Comparison of ENCODE assay signal across 26 cellular contexts in the genomic region with DNA sequence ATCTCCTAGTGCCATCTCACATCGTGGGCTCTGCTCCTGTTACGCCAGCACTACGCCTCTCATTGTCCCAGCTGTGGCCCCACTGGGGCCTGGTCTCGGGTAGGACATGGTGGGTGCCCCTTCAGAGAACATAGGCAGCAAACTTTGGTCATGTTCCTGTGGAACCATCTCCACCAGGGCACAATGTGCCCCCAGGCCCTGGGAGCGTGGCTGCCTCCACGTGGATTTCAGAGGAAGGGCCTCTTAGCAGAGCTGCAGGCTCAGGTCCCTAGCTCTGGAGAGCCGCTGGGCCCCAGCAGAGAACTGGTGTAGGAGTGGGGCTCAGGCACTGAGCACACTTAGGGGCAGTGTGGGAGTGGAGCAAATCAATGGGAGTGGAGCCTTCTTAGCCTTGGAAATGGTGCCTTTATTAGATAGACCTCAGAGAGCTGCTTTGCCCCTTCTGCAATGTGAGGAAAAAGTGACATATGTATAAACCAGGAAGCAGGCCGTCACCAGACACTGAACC.
"Had no signal": no experiment of that assay in that cellular context is flagged by ENCODE, and none has a peak within 500 bp of the region (broad histone marks: within the 10 kb centered on the region; RNA-seq: fewer than 3 reads in every experiment).

No MANE protein-coding gene starts in this region.

- H3K4me2 ChIP-seq: neural progenitor cell had no signal

- H2AFZ ChIP-seq: neural progenitor cell had no signal

- H3K36me3 ChIP-seq: left lung, neural progenitor cell, ovary, sigmoid colon, spleen, tibial nerve, uterus had no signal

- H3K9ac ChIP-seq: neural progenitor cell had no signal

- H3K4me1 ChIP-seq: left lung, neural progenitor cell, spleen, tibial nerve, uterus had no signal

- H3K9me3 Mint-ChIP-seq: nephron progenitor cell; neural progenitor cell; stimulated activated naive CD8-positive, alpha-beta T cell treated with anti-CD3 and anti-CD28 coated beads, Interleukin-15, amount 100 ng/mL, for 72 hours; type B pancreatic cell had no signal

- H3K27ac ChIP-seq: left lung, neural progenitor cell, ovary, sigmoid colon, spleen, tibial nerve, uterus had no signal

- H3K27ac Mint-ChIP-seq: immature natural killer cell; mesothelial cell of epicardium; naive B cell; natural killer cell; nephron progenitor cell; neural progenitor cell; progenitor cell of endocrine pancreas; stimulated activated effector memory CD8-positive, alpha-beta T cell treated with anti-CD3 and anti-CD28 coated beads, Interleukin-12 subunit alpha, Interleukin-12 subunit beta, amount 100 ng/mL, for 72 hours; stimulated activated naive CD8-positive, alpha-beta T cell treated with anti-CD3 and anti-CD28 coated beads, Interleukin-15, amount 100 ng/mL, for 72 hours; type B pancreatic cell had no signal

- H3K4me1 Mint-ChIP-seq: immature natural killer cell; mesothelial cell of epicardium; naive B cell; natural killer cell; nephron progenitor cell; stimulated activated effector memory CD8-positive, alpha-beta T cell treated with anti-CD3 and anti-CD28 coated beads, Interleukin-12 subunit alpha, Interleukin-12 subunit beta, amount 100 ng/mL, for 72 hours; stimulated activated naive CD8-positive, alpha-beta T cell treated with anti-CD3 and anti-CD28 coated beads, Interleukin-15, amount 100 ng/mL, for 72 hours had no signal

- H3K36me3 Mint-ChIP-seq: immature natural killer cell; naive B cell; natural killer cell; neural progenitor cell; stimulated activated effector memory CD8-positive, alpha-beta T cell treated with anti-CD3 and anti-CD28 coated beads, Interleukin-12 subunit alpha, Interleukin-12 subunit beta, amount 100 ng/mL, for 72 hours; type B pancreatic cell had no signal

- H3K4me3 ChIP-seq: left lung, lung, neural progenitor cell, ovary, sigmoid colon, spleen, tibial nerve, uterus had no signal

- H3K9me3 ChIP-seq: ovary, tibial nerve, uterus had no signal

- DNase-seq: hypothalamus; immature natural killer cell; kidney; left colon; mesendoderm; naive B cell; natural killer cell; nephron progenitor cell; ovary; sigmoid colon; small intestine; spleen; stimulated activated CD4-positive, alpha-beta T cell treated with anti-CD3 and anti-CD28 coated beads, Interleukin-4, amount 100 ng/mL, for 24 hours; stimulated activated naive CD4-positive, alpha-beta T cell treated with Interleukin-2 at 50 U/mL for 16 hours; stimulated activated naive CD8-positive, alpha-beta T cell treated with anti-CD3 and anti-CD28 coated beads, Interleukin-15, amount 100 ng/mL, for 72 hours; substantia nigra; uterus had no signal

- H3K27me3 ChIP-seq: left lung, neural progenitor cell, ovary, sigmoid colon, spleen, tibial nerve, uterus had no signal

- ATAC-seq: left colon; left lung; natural killer cell; right cardiac atrium; stimulated activated effector memory CD8-positive, alpha-beta T cell treated with anti-CD3 and anti-CD28 coated beads, Interleukin-12 subunit alpha, Interleukin-12 subunit beta, amount 100 ng/mL, for 72 hours; stimulated activated naive CD8-positive, alpha-beta T cell treated with anti-CD3 and anti-CD28 coated beads, Interleukin-15, amount 100 ng/mL, for 72 hours had no signal

- H3K27me3 Mint-ChIP-seq: naive B cell; progenitor cell of endocrine pancreas; stimulated activated naive CD8-positive, alpha-beta T cell treated with anti-CD3 and anti-CD28 coated beads, Interleukin-15, amount 100 ng/mL, for 72 hours; type B pancreatic cell had no signal

- H3K4me3 Mint-ChIP-seq: immature natural killer cell; mesothelial cell of epicardium; naive B cell; natural killer cell; nephron progenitor cell; neural progenitor cell; stimulated activated effector memory CD8-positive, alpha-beta T cell treated with anti-CD3 and anti-CD28 coated beads, Interleukin-12 subunit alpha, Interleukin-12 subunit beta, amount 100 ng/mL, for 72 hours; stimulated activated naive CD8-positive, alpha-beta T cell treated with anti-CD3 and anti-CD28 coated beads, Interleukin-15, amount 100 ng/mL, for 72 hours; type B pancreatic cell had no signal
